1 cellular context compared by ENCODE assay signal in the genomic region with DNA sequence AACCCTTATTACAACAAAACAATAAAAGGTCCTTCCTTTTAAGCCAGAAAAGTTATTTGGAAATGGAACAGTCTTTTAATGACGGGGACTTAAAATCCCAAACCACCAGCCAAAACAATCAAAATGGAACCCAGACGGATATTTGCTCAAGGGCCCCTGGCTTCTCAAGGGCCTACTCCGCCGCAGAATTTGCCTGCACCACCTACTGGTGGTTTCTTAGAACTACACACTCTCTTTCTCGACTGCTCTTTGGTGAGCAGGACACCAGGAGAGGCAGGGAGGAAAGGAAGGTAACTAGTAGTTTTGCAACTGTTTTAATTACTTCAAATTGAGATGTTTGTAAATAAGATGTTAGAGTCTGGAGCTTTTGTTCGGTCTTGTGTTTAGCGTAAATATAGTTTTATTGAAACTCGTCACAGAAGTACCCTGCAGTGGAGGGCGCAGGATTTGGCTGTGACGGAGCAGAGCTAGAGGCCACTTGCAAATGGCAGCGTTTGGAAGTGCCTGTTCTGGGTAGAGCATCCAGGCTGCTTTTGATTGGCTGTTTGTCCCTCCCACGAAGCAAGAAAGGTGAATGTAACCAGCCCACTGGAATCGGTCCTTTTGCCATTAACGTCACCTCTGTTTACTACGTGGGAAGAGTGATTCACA.
TF ChIP-seq lines count a peak whose summit lies in the region.

No MANE protein-coding gene starts in this region.

TF ChIP-seq in IMR-90, 13 proteins besides CTCF, POLR2A, EP300 and RAD21:
- TF ChIP-seq SMC3 (IDR thresholded peaks at IDR 0.05; ENCODE audit: low read depth, low read length) (peak; percentile 44; the same call in 1 of the 2 replicates), NFE2L2 (IDR thresholded peaks at IDR 0.05; ENCODE audit: low read depth, low read length) (no peak), CEBPB (IDR thresholded peaks at IDR 0.05; ENCODE audit: low read depth, low read length) (no peak)
